Comparison of ENCODE assay signal across 8 cellular contexts in genomic region chr1:2189459-2190425, GRCh38. TPM values are rescaled to one million over a fixed set of nuclear protein-coding genes. Genes with fewer than 3 reads are reported as not detected.
DNase-seq lines count a peak whose midpoint lies in the region; ATAC-seq, FAIRE-seq and TF ChIP-seq lines count a peak whose summit lies in the region.

No MANE protein-coding gene starts in this region.

- dilution Hi-C loops in keratinocyte (cut with MboI; ENCODE audit: extremely low pct_ligation_motif_present, low sequenced_read_pairs): loop anchor here (10.0 kb wide), 1 partner anchor 85 kb away; no protein-coding TSS in a partner anchor

- peak overlapping the region; percentile 37 for H2AFZ ChIP-seq in keratinocyte (ENCODE audit: control insufficient read depth, low read length)

- peak; percentile 90 for ATAC-seq in HG02798 (IDR thresholded peaks at IDR 0.05; ENCODE audit: poor library complexity, unreplicated experiment)
- no peak for ATAC-seq in GM19397 (IDR thresholded peaks at IDR 0.05; ENCODE audit: unreplicated experiment)

- no peaks in the 10 kb centered on the region for H3K9me1 ChIP-seq in keratinocyte (ENCODE audit: control insufficient read depth, extremely low read depth, insufficient read depth, low read length)

- H3K9me3 ChIP-seq in keratinocyte (ENCODE audit: control insufficient read depth, low read depth, low read length): no peaks in the 10 kb centered on the region

- H3K79me2 ChIP-seq in keratinocyte (ENCODE audit: control insufficient read depth, insufficient read depth, low read length): peaks cover 5% of the 10 kb centered on the region

- peak overlapping the region; percentile 35 to 66 (median 40) for H3K4me3 ChIP-seq in keratinocyte (ENCODE audit: control insufficient read depth in 2 of 3, extremely low read depth in 1 of 3, insufficient read depth in 2 of 3, low read depth in 1 of 3, low read length in 3 of 3)

- peak overlapping the region; percentile 56 for H3K27ac ChIP-seq in keratinocyte (ENCODE audit: control insufficient read depth, insufficient read depth, low read length)

- peaks cover 4% of the 10 kb centered on the region for H4K20me1 ChIP-seq in keratinocyte (ENCODE audit: control insufficient read depth, extremely low read depth, insufficient read depth, low read length)

- no peak for TF ChIP-seq CTCF in keratinocyte (optimal IDR thresholded peaks at IDR 0.05 in 1 of 3, IDR thresholded peaks at IDR 0.05 in 1 of 3, conservative IDR thresholded peaks at IDR 0.05 in 1 of 3; ENCODE audit: extremely low read depth in 1 of 3, insufficient read depth in 2 of 3, low read length in 3 of 3)

- no peaks in the 10 kb centered on the region for H3K27me3 ChIP-seq in keratinocyte (ENCODE audit: control insufficient read depth, extremely low read depth, insufficient read depth, low read length)

- no peak for FAIRE-seq in keratinocyte (lab: Jason Lieb, UNC)

- peak; percentile 96 for DNase-seq in EL
- peak; percentile 95 for DNase-seq in NCI-H2227 treated with DMSO at 0.1 percent for 48 hours (lab: John Stamatoyannopoulos, UW)
- DNase-seq in activated CD4-positive, CD25-positive, alpha-beta regulatory T cell treated with anti-CD3 and anti-CD28 coated beads, Interleukin-2, amount 50 U/mL, for 72 hours: peak; percentile 87
- peak; percentile 98 for DNase-seq in cerebellar cortex (ENCODE audit: low spot score)
- no peak for DNase-seq in keratinocyte (ENCODE audit: low read depth, low spot score)
- DNase-seq in stimulated activated CD4-positive, alpha-beta T cell treated with anti-CD3 and anti-CD28 coated beads, Interleukin-12 subunit alpha, Interleukin-12 subunit beta, amount 100 ng/mL, for 24 hours (ENCODE audit: low read depth in 2 of 2): peak; percentile 78 to 82

- H3K9ac ChIP-seq in keratinocyte (ENCODE audit: control insufficient read depth, extremely low read depth, insufficient read depth, low read length): peak overlapping the region; percentile 64

- peak overlapping the region; percentile 85 for H3K4me2 ChIP-seq in keratinocyte (ENCODE audit: control insufficient read depth, extremely low read depth, insufficient read depth, low read depth, low read length)

- H3K36me3 ChIP-seq in keratinocyte (ENCODE audit: control insufficient read depth in 2 of 2, extremely low read depth in 1 of 2, insufficient read depth in 2 of 2, low read length in 2 of 2): peaks cover 0 to 6% of the 10 kb centered on the region in 2 experiments

- peaks cover 11% of the 10 kb centered on the region for H3K4me1 ChIP-seq in keratinocyte (ENCODE audit: control insufficient read depth, extremely low read depth, insufficient read depth, low read length)

RNA-seq across cellular contexts. Expression of gene FAAP20, which starts 4.8 kb away (rescaled TPM):
- 7.3 to 13.7 TPM (median 8.9 TPM) in 3 replicates for polyA plus RNA-seq in keratinocyte
- 4.0 TPM for polyA plus RNA-seq in keratinocyte (2011; ENCODE audit: low read depth)
- 5.3 and 17.8 TPM in 2 replicates for polyA plus RNA-seq in keratinocyte (2011; cell fraction: cytosol; rRNA removed)
- polyA plus RNA-seq in keratinocyte (2011; cell fraction: nucleus; rRNA removed): 8.9 and 13.7 TPM in 2 replicates
- polyA plus RNA-seq in keratinocyte (2012; ENCODE audit: low replicate concordance): 17.9 and 25.7 TPM in 2 replicates
- 2.7 to 3.6 TPM (median 3.0 TPM) in 3 replicates for polyA minus RNA-seq in keratinocyte
- polyA minus RNA-seq in keratinocyte (2011; cell fraction: cytosol; rRNA and poly(A)+ RNA removed): 10.6 TPM
- polyA minus RNA-seq in keratinocyte (2011; cell fraction: nucleus; rRNA and poly(A)+ RNA removed): 3.6 and 4.6 TPM in 2 replicates

RNA-seq across cellular contexts. Expression of gene SKI, which starts 38.4 kb away (rescaled TPM):
- polyA plus RNA-seq in keratinocyte: 3.8 to 10.1 TPM (median 4.8 TPM) in 3 replicates
- polyA plus RNA-seq in keratinocyte (2011; ENCODE audit: low read depth): 3.4 TPM
- polyA plus RNA-seq in keratinocyte (2011; cell fraction: cytosol; rRNA removed): 6.8 and 10.6 TPM in 2 replicates
- 18.4 and 21.5 TPM in 2 replicates for polyA plus RNA-seq in keratinocyte (2011; cell fraction: nucleus; rRNA removed)
- 12.2 and 22.1 TPM in 2 replicates for polyA plus RNA-seq in keratinocyte (2012; ENCODE audit: low replicate concordance)
- 4.8 to 19.5 TPM (median 6.1 TPM) in 3 replicates for polyA minus RNA-seq in keratinocyte
- 25.5 TPM for polyA minus RNA-seq in keratinocyte (2011; cell fraction: cytosol; rRNA and poly(A)+ RNA removed)
- polyA minus RNA-seq in keratinocyte (2011; cell fraction: nucleus; rRNA and poly(A)+ RNA removed): 15.9 and 20.3 TPM in 2 replicates
